In the genomic region with DNA sequence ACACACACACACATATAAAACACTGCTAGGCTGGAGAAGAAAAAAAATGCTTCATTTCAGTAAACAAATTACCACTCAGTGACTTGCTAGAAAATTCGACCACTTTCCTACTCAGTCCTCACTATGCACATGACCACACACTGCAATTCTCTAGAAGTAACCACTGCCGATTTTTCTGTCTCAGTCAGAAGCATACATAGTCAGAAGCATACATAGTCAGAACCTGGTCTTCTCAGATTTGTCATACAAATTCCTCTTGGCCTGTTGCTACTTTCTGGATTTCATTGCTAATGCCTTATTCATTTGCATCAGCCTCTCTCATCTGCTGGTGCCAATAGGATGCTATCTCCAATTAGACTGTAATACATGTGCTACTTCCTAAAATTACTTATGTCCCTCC, we compare ENCODE assay signal across 31 cellular contexts.
"Had no signal": no experiment of that assay in that cellular context is flagged by ENCODE, and none has a peak within 500 bp of the region (broad histone marks: within the 10 kb centered on the region; RNA-seq: fewer than 3 reads in every experiment).

No MANE protein-coding gene starts in this region.

- H3K27me3 ChIP-seq: ascending aorta, cardiac muscle cell, Peyer's patch had no signal

- H3K4me3 ChIP-seq: ascending aorta, cardiac muscle cell, Peyer's patch had no signal

- H3K27ac ChIP-seq: ascending aorta, cardiac muscle cell, Peyer's patch, RWPE1, WERI-Rb-1 had no signal

- ATAC-seq: activated CD8-positive, alpha-beta T cell treated with anti-CD3 and anti-CD28 coated beads for 36 hours; PC-3; Right ventricle myocardium inferior had no signal

- H3K4me1 ChIP-seq: ascending aorta had no signal

- DNase-seq: activated CD4-positive, alpha-beta T cell treated with anti-CD3 and anti-CD28 coated beads for 1 hour; activated CD4-positive, alpha-beta T cell treated with anti-CD3 and anti-CD28 coated beads for 48 hours; activated CD4-positive, alpha-beta T cell treated with anti-CD3 and anti-CD28 coated beads, Interleukin-2, amount 50 U/mL, for 4 hours; activated CD4-positive, CD25-positive, alpha-beta regulatory T cell; activated CD8-positive, alpha-beta T cell treated with anti-CD3 and anti-CD28 coated beads for 36 hours; activated gamma-delta T cell; activated naive CD4-positive, alpha-beta T cell treated with Interleukin-2 at 50 U/mL for 16 hours; activated naive CD8-positive, alpha-beta T cell treated with anti-CD3 and anti-CD28 coated beads, Interleukin-2, amount 10 ng/mL, durations not matched to agents 7 days and 5 days; activated T-cell treated with anti-CD3 and anti-CD28 coated beads, Interleukin-2, amount 50 U/mL, for 24 hours; amygdala; Karpas-422; NCI-H1048; NCI-H1105 treated with DMSO at 0.1 percent for 48 hours; NCI-H1436; NCI-H1694; NCI-H2029; NCI-H510A; NCI-H526; NCI-H748 treated with DMSO at 0.1 percent for 48 hours; NK-92 treated with Interleukin-12 subunit alpha and Interleukin-12 subunit beta, amount 100 ng/mL, for 24 hours; PC-3; Peyer's patch; SIG-M5; SW 1271; T-helper 1 cell; T-helper 9 cell; WERI-Rb-1 had no signal

- H3K36me3 ChIP-seq: ascending aorta, cardiac muscle cell, Peyer's patch, WERI-Rb-1 had no signal

- H3K9me3 ChIP-seq: ascending aorta, Peyer's patch had no signal
